1 cellular context compared by ENCODE assay signal in the genomic region with DNA sequence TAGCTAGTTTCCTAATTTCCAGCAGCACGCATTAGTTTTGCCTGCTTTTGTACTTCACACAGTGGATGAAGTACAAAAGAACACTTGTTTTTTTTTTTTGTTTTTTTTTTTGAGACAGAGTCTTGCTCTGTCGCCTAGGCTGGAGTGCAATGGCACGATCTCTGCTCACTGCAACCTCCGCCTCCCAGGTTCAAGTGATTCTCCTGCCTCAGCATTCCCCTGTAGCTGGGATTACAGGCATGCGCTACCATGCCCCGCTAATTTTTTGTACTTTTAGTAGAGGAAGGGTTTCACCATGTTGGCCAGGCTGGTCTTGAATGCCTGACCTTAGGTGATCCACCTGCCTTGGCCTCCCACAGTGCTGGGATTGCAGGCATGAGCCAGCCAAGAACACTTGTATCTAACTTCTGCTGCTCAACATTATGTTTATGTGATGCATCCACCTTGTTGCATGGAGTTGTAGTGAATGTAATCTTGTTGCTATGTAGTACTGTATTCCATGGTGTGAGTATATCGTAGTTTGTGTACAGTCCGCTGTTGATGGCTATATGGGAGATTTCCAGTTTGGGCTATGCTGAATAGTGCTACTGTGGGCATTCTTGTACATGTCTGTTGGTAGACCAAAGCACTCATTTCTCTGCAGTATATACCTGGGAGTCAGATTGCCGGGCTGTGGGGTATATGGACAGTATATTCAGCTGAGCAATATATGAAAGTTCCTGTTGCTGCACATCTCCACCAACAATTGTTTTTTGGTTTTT.
TF ChIP-seq lines count a peak whose summit lies in the region.

No MANE protein-coding gene starts in this region.

TF ChIP-seq in GM23338, 12 proteins besides CTCF, POLR2A, EP300 and RAD21 (continued from another document):
- no peak for TF ChIP-seq REST (IDR thresholded peaks at IDR 0.05; ENCODE audit: unreplicated experiment)
- TF ChIP-seq CREB1 (CRISPR knock-in tag; IDR thresholded peaks at IDR 0.05; ENCODE audit: low read depth), result no peak
- no peak for TF ChIP-seq STAT1 (IDR thresholded peaks at IDR 0.05; ENCODE audit: unreplicated experiment)
- TF ChIP-seq POLR2AphosphoS5 (IDR thresholded peaks at IDR 0.05; ENCODE audit: low read depth), result no peak
- TF ChIP-seq, protein P1, sequence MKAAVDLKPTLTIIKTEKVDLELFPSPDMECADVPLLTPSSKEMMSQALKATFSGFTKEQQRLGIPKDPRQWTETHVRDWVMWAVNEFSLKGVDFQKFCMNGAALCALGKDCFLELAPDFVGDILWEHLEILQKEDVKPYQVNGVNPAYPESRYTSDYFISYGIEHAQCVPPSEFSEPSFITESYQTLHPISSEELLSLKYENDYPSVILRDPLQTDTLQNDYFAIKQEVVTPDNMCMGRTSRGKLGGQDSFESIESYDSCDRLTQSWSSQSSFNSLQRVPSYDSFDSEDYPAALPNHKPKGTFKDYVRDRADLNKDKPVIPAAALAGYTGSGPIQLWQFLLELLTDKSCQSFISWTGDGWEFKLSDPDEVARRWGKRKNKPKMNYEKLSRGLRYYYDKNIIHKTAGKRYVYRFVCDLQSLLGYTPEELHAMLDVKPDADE (IDR thresholded peaks at IDR 0.05), result no peak
- no peak for TF ChIP-seq NANOG (IDR thresholded peaks at IDR 0.05; ENCODE audit: borderline replicate concordance)
- TF ChIP-seq EZH2phosphoT487 (IDR thresholded peaks at IDR 0.05; ENCODE audit: unreplicated experiment), result no peak
- TF ChIP-seq EZH2 (IDR thresholded peaks at IDR 0.05; ENCODE audit: low read depth, unreplicated experiment), result no peak
- TF ChIP-seq JUNB (IDR thresholded peaks at IDR 0.05; ENCODE audit: unreplicated experiment), result no peak
- TF ChIP-seq, protein P2, sequence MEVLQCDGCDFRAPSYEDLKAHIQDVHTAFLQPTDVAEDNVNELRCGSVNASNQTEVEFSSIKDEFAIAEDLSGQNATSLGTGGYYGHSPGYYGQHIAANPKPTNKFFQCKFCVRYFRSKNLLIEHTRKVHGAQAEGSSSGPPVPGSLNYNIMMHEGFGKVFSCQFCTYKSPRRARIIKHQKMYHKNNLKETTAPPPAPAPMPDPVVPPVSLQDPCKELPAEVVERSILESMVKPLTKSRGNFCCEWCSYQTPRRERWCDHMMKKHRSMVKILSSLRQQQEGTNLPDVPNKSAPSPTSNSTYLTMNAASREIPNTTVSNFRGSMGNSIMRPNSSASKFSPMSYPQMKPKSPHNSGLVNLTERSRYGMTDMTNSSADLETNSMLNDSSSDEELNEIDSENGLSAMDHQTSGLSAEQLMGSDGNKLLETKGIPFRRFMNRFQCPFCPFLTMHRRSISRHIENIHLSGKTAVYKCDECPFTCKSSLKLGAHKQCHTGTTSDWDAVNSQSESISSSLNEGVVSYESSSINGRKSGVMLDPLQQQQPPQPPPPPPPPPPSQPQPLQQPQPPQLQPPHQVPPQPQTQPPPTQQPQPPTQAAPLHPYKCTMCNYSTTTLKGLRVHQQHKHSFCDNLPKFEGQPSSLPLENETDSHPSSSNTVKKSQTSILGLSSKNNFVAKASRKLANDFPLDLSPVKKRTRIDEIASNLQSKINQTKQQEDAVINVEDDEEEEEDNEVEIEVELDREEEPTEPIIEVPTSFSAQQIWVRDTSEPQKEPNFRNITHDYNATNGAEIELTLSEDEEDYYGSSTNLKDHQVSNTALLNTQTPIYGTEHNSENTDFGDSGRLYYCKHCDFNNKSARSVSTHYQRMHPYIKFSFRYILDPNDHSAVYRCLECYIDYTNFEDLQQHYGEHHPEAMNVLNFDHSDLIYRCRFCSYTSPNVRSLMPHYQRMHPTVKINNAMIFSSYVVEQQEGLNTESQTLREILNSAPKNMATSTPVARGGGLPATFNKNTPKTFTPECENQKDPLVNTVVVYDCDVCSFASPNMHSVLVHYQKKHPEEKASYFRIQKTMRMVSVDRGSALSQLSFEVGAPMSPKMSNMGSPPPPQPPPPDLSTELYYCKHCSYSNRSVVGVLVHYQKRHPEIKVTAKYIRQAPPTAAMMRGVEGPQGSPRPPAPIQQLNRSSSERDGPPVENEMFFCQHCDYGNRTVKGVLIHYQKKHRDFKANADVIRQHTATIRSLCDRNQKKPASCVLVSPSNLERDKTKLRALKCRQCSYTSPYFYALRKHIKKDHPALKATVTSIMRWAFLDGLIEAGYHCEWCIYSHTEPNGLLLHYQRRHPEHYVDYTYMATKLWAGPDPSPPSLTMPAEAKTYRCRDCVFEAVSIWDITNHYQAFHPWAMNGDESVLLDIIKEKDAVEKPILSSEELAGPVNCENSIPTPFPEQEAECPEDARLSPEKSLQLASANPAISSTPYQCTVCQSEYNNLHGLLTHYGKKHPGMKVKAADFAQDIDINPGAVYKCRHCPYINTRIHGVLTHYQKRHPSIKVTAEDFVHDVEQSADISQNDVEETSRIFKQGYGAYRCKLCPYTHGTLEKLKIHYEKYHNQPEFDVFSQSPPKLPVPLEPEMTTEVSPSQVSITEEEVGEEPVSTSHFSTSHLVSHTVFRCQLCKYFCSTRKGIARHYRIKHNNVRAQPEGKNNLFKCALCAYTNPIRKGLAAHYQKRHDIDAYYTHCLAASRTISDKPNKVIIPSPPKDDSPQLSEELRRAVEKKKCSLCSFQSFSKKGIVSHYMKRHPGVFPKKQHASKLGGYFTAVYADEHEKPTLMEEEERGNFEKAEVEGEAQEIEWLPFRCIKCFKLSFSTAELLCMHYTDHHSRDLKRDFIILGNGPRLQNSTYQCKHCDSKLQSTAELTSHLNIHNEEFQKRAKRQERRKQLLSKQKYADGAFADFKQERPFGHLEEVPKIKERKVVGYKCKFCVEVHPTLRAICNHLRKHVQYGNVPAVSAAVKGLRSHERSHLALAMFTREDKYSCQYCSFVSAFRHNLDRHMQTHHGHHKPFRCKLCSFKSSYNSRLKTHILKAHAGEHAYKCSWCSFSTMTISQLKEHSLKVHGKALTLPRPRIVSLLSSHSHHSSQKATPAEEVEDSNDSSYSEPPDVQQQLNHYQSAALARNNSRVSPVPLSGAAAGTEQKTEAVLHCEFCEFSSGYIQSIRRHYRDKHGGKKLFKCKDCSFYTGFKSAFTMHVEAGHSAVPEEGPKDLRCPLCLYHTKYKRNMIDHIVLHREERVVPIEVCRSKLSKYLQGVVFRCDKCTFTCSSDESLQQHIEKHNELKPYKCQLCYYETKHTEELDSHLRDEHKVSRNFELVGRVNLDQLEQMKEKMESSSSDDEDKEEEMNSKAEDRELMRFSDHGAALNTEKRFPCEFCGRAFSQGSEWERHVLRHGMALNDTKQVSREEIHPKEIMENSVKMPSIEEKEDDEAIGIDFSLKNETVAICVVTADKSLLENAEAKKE (CRISPR knock-in tag; IDR thresholded peaks at IDR 0.05), result no peak
